In genomic region chr14:88518592-88519512, GRCh38 we compare ENCODE assay signal across 1 cellular context.
TF ChIP-seq lines count a peak whose summit lies in the region.

No MANE protein-coding gene starts in this region.

TF ChIP-seq in SK-N-SH, 30 proteins besides CTCF, POLR2A, EP300 and RAD21 (continued from another document):
- TF ChIP-seq, protein P1, sequence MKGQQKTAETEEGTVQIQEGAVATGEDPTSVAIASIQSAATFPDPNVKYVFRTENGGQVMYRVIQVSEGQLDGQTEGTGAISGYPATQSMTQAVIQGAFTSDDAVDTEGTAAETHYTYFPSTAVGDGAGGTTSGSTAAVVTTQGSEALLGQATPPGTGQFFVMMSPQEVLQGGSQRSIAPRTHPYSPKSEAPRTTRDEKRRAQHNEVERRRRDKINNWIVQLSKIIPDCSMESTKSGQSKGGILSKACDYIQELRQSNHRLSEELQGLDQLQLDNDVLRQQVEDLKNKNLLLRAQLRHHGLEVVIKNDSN (IDR thresholded peaks at IDR 0.05; ENCODE audit: borderline replicate concordance, low read depth) = no peak
- TF ChIP-seq TEAD4 (IDR thresholded peaks at IDR 0.05; ENCODE audit: borderline replicate concordance, insufficient read depth) = no peak
- no peak for TF ChIP-seq RFX5 (IDR thresholded peaks at IDR 0.05; ENCODE audit: low read length)
- no peak for TF ChIP-seq SMC3 (IDR thresholded peaks at IDR 0.05; ENCODE audit: low read depth, low read length)
- no peak for TF ChIP-seq CHD2 (IDR thresholded peaks at IDR 0.05; ENCODE audit: low read length, partially characterized antibody)
- TF ChIP-seq MXI1 (IDR thresholded peaks at IDR 0.05; ENCODE audit: low read depth, low read length) = no peak
- TF ChIP-seq, protein P2, sequence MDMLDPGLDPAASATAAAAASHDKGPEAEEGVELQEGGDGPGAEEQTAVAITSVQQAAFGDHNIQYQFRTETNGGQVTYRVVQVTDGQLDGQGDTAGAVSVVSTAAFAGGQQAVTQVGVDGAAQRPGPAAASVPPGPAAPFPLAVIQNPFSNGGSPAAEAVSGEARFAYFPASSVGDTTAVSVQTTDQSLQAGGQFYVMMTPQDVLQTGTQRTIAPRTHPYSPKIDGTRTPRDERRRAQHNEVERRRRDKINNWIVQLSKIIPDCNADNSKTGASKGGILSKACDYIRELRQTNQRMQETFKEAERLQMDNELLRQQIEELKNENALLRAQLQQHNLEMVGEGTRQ (IDR thresholded peaks at IDR 0.05; ENCODE audit: borderline replicate concordance, low read depth, low read length) = no peak
- 0 out of 2 replicates have a peak, but pooled peaks have one; percentile 31 for TF ChIP-seq PBX3 (IDR thresholded peaks at IDR 0.05)
- peak; percentile 72 for TF ChIP-seq TCF12 (IDR thresholded peaks at IDR 0.05)
- TF ChIP-seq, protein P3, sequence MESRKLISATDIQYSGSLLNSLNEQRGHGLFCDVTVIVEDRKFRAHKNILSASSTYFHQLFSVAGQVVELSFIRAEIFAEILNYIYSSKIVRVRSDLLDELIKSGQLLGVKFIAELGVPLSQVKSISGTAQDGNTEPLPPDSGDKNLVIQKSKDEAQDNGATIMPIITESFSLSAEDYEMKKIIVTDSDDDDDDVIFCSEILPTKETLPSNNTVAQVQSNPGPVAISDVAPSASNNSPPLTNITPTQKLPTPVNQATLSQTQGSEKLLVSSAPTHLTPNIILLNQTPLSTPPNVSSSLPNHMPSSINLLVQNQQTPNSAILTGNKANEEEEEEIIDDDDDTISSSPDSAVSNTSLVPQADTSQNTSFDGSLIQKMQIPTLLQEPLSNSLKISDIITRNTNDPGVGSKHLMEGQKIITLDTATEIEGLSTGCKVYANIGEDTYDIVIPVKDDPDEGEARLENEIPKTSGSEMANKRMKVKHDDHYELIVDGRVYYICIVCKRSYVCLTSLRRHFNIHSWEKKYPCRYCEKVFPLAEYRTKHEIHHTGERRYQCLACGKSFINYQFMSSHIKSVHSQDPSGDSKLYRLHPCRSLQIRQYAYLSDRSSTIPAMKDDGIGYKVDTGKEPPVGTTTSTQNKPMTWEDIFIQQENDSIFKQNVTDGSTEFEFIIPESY (IDR thresholded peaks at IDR 0.05; ENCODE audit: borderline replicate concordance, low read depth) = no peak
- TF ChIP-seq RCOR1 (IDR thresholded peaks at IDR 0.05; ENCODE audit: low read length) = no peak
- no peak for TF ChIP-seq GABPA (IDR thresholded peaks at IDR 0.05; ENCODE audit: low read depth)
- TF ChIP-seq FOSL2 (IDR thresholded peaks at IDR 0.05; ENCODE audit: borderline replicate concordance, low read depth) = peak; percentile 81
